2 cellular contexts compared by ENCODE assay signal in genomic region chr10:88833722-88834121, GRCh38.
TF ChIP-seq lines count a peak whose summit lies in the region.

No MANE protein-coding gene starts in this region.

TF ChIP-seq in H1, 55 proteins besides CTCF, POLR2A, EP300 and RAD21:
- TF ChIP-seq BCL11A (IDR thresholded peaks at IDR 0.05; ENCODE audit: low read depth in 2 of 2, low read length in 2 of 2) (no peak), MAFK (IDR thresholded peaks at IDR 0.05; ENCODE audit: low read depth, low read length) (no peak)
TF ChIP-seq in H1: peak in this region for 0.

TF ChIP-seq in SK-N-SH, 30 proteins besides CTCF, POLR2A, EP300 and RAD21:
- TF ChIP-seq RXRA (IDR thresholded peaks at IDR 0.05; ENCODE audit: borderline replicate concordance, low read depth), result no peak
- no peak for TF ChIP-seq RCOR1 (IDR thresholded peaks at IDR 0.05; ENCODE audit: low read length)
- no peak for TF ChIP-seq GABPA (IDR thresholded peaks at IDR 0.05; ENCODE audit: low read depth)
- TF ChIP-seq CHD2 (IDR thresholded peaks at IDR 0.05; ENCODE audit: low read length, partially characterized antibody), result no peak
- TF ChIP-seq ZBTB33 (IDR thresholded peaks at IDR 0.05; ENCODE audit: borderline replicate concordance, low read depth), result no peak
- no peak for TF ChIP-seq NFIC (IDR thresholded peaks at IDR 0.05; ENCODE audit: borderline replicate concordance)
- no peak for TF ChIP-seq GATA2 (CRISPR knock-in tag; IDR thresholded peaks at IDR 0.05)
- TF ChIP-seq POLR2AphosphoS5 (IDR thresholded peaks at IDR 0.05; ENCODE audit: low read depth, low read length), result no peak
- no peak for TF ChIP-seq MAX (IDR thresholded peaks at IDR 0.05; ENCODE audit: low read depth)
- TF ChIP-seq IRF3 (IDR thresholded peaks at IDR 0.05; ENCODE audit: low read depth, low read length), result no peak
- TF ChIP-seq YY1 (IDR thresholded peaks at IDR 0.05; ENCODE audit: low read depth), result no peak
- TF ChIP-seq MXI1 (IDR thresholded peaks at IDR 0.05; ENCODE audit: low read depth, low read length), result no peak
- no peak for TF ChIP-seq FOXM1 (IDR thresholded peaks at IDR 0.05; ENCODE audit: low read depth)
- TF ChIP-seq FOSL2 (IDR thresholded peaks at IDR 0.05; ENCODE audit: borderline replicate concordance, low read depth), result no peak
- no peak for TF ChIP-seq TCF12 (IDR thresholded peaks at IDR 0.05)
- TF ChIP-seq USF2 (IDR thresholded peaks at IDR 0.05; ENCODE audit: borderline replicate concordance, low read depth, low read length), result no peak
- TF ChIP-seq JUND (IDR thresholded peaks at IDR 0.05), result no peak
- no peak for TF ChIP-seq ELF1 (IDR thresholded peaks at IDR 0.05)
